Comparison of ENCODE assay signal across 12 cellular contexts in the genomic region with DNA sequence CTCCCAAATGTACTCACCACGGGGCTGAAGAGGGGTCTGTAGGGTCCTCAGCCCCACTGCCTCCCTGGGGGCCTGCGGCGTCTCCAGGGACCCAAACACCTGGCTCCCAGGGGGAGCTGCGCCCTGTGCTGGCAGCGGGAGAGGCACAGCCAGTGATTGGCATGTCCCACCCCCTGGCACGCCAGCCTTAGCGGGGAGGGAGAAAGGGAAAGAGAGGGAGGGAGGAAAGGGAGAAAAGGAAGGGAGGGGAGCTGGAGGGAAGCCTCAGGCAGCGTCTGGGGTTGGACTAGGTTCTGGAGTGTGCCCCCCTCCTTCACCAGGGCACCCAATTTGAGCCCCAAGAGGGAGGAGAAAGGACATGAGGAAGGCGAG. TPM values are rescaled to one million over a fixed set of nuclear protein-coding genes. Genes with fewer than 3 reads are reported as not detected.
DNase-seq lines count a peak whose midpoint lies in the region; ATAC-seq, FAIRE-seq and TF ChIP-seq lines count a peak whose summit lies in the region.
"Had no signal": no experiment of that assay in that cellular context is flagged by ENCODE, and none has a peak within 500 bp of the region (broad histone marks: within the 10 kb centered on the region; RNA-seq: fewer than 3 reads in every experiment).

A gene with protein sequence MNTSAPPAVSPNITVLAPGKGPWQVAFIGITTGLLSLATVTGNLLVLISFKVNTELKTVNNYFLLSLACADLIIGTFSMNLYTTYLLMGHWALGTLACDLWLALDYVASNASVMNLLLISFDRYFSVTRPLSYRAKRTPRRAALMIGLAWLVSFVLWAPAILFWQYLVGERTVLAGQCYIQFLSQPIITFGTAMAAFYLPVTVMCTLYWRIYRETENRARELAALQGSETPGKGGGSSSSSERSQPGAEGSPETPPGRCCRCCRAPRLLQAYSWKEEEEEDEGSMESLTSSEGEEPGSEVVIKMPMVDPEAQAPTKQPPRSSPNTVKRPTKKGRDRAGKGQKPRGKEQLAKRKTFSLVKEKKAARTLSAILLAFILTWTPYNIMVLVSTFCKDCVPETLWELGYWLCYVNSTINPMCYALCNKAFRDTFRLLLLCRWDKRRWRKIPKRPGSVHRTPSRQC (minus strand): TSS at position 163 of the 372 bp plus-strand sequence. CDS start 10,263 bp downstream, outside the sequence.

- H3K4me1 ChIP-seq in A549 (peaks cover 26% of the 10 kb centered on the region), mucosa of stomach (ENCODE audit: control insufficient read depth, insufficient read depth, low read length) (peaks cover 29% of the 10 kb centered on the region)

- H3K4me3 Mint-ChIP-seq in chondrocyte (ENCODE audit: unreplicated experiment) = peak within 1 kb of the TSS; percentile 62
- H3K4me3 Mint-ChIP-seq in activated CD4-positive, alpha-beta T cell treated with anti-CD3 and anti-CD28 coated beads for 36 hours = no peak within 1 kb of the TSS

- peak within 1 kb of the TSS in 1 of 2 experiments; percentile 18; a peak in 2 of 6 replicates for H3K27ac ChIP-seq in A549

- DNase-seq in A549 (ENCODE audit: low read depth in 1 of 2, low spot score in 1 of 2) = no peak
- DNase-seq in NCI-H1694 treated with DMSO at 0.1 percent for 48 hours (lab: John Stamatoyannopoulos, UW) = peak; percentile 63
- no peak for DNase-seq in chondrocyte (ENCODE audit: low spot score)
- DNase-seq in OCI-M1 (lab: John Stamatoyannopoulos, UW) = no peak
- no peak for DNase-seq in left lobe of liver (ENCODE audit: low spot score)
- DNase-seq in activated CD4-positive, alpha-beta T cell treated with anti-CD3 and anti-CD28 coated beads for 36 hours = no peak
- DNase-seq: activated naive CD4-positive, alpha-beta T cell treated with Interleukin-2 at 50 U/mL for 16 hours; AML-193 had no signal

- peak; percentile 15 to 22; a peak in 4 of 6 replicates for ATAC-seq in A549
- ATAC-seq in GM18519 (IDR thresholded peaks at IDR 0.05; ENCODE audit: low FRiP score, unreplicated experiment) = no peak
- ATAC-seq in left lobe of liver = no peak
- ATAC-seq in activated CD4-positive, alpha-beta T cell treated with anti-CD3 and anti-CD28 coated beads for 36 hours = no peak

- peaks cover 48% of the 10 kb centered on the region for H3K27me3 Mint-ChIP-seq in chondrocyte (ENCODE audit: low read depth)
- H3K27me3 Mint-ChIP-seq in activated CD4-positive, alpha-beta T cell treated with anti-CD3 and anti-CD28 coated beads for 36 hours = peaks cover 43% of the 10 kb centered on the region

- no peak within 1 kb of the TSS for H3K27ac Mint-ChIP-seq in chondrocyte (ENCODE audit: unreplicated experiment)
- H3K27ac Mint-ChIP-seq in activated CD4-positive, alpha-beta T cell treated with anti-CD3 and anti-CD28 coated beads for 36 hours = no peak within 1 kb of the TSS

- peaks cover 4% of the 10 kb centered on the region; the same call in 1 of the 3 replicates for H3K9me3 ChIP-seq in A549
- H3K9me3 ChIP-seq in mucosa of stomach (ENCODE audit: control insufficient read depth, low read length) = no peaks in the 10 kb centered on the region

- H3K4me3 ChIP-seq in A549 = peak within 1 kb of the TSS; percentile 16; the same call in 1 of the 3 replicates
- no peak within 1 kb of the TSS for H3K4me3 ChIP-seq in mucosa of stomach (ENCODE audit: low read length)

- H3K9me3 Mint-ChIP-seq in chondrocyte (ENCODE audit: low read depth) = no peaks in the 10 kb centered on the region
- no peaks in the 10 kb centered on the region for H3K9me3 Mint-ChIP-seq in activated CD4-positive, alpha-beta T cell treated with anti-CD3 and anti-CD28 coated beads for 36 hours (ENCODE audit: low read depth)

- FAIRE-seq in A549 (lab: Jason Lieb, UNC) = no peak
- FAIRE-seq: colon had no signal

- TF ChIP-seq CTCF in A549 (IDR thresholded peaks at IDR 0.05) = no peak
- no peak for TF ChIP-seq CTCF in chondrocyte (IDR thresholded peaks at IDR 0.05)

- TF ChIP-seq POLR2A in A549 (IDR thresholded peaks at IDR 0.05; ENCODE audit: low read length) = no peak

- TF ChIP-seq EP300 in A549 (IDR thresholded peaks at IDR 0.05) = no peak

- H3K27me3 ChIP-seq in mucosa of stomach (ENCODE audit: control insufficient read depth, insufficient read depth, low read length) = peaks cover 51% of the 10 kb centered on the region

- H3K4me2 ChIP-seq in A549 = peak within 1 kb of the TSS; percentile 78

- peaks cover 29% of the 10 kb centered on the region for H3K4me1 Mint-ChIP-seq in chondrocyte (ENCODE audit: low read depth)
- peaks cover 29% of the 10 kb centered on the region for H3K4me1 Mint-ChIP-seq in activated CD4-positive, alpha-beta T cell treated with anti-CD3 and anti-CD28 coated beads for 36 hours

- peak within 1 kb of the TSS; percentile 47 for H3K9ac ChIP-seq in mucosa of stomach (ENCODE audit: low read length)

- intact Hi-C loops in activated CD4-positive, alpha-beta T cell treated with anti-CD3 and anti-CD28 coated beads for 36 hours (cut with DNase I, micrococcal nuclease) = loop anchor here in 1 of 2 experiments (5.0 kb wide), 1 partner anchor 101 kb away; no protein-coding TSS in a partner anchor

- no peak for TF ChIP-seq RAD21 in A549 (conservative IDR thresholded peaks at IDR 0.05 in 1 of 2, IDR thresholded peaks at IDR 0.05 in 1 of 2)

- CTCF ChIA-PET in A549 (lab: Yijun Ruan, JAX) = interaction anchor here (1.2 to 12.3 kb wide), 4 partner anchors 14 to 557 kb away, joined by 3 to 174 read pairs (median 4); no protein-coding TSS in a partner anchor
- CTCF ChIA-PET in activated CD4-positive, alpha-beta T cell treated with anti-CD3 and anti-CD28 coated beads for 36 hours (lab: Charles Lee) = interaction anchor here (0.6 kb wide), 1 partner anchor 15 kb away, joined by 5 read pairs; no protein-coding TSS in a partner anchor

- 23% methylated on average over 8 of the region's 9 CpGs for WGBS in A549 (ENCODE audit: missing lambda C conversion rate)

- no peaks in the 10 kb centered on the region for H3K36me3 Mint-ChIP-seq in chondrocyte (ENCODE audit: low read depth)
- no peaks in the 10 kb centered on the region for H3K36me3 Mint-ChIP-seq in activated CD4-positive, alpha-beta T cell treated with anti-CD3 and anti-CD28 coated beads for 36 hours (ENCODE audit: low read depth)

- H3K36me3 ChIP-seq in mucosa of stomach (ENCODE audit: control insufficient read depth, insufficient read depth, low read length) = no peaks in the 10 kb centered on the region

- POLR2A ChIA-PET in A549 (lab: Yijun Ruan, JAX) = no interaction called here
- POLR2A ChIA-PET in activated CD4-positive, alpha-beta T cell treated with anti-CD3 and anti-CD28 coated beads for 36 hours (lab: Charles Lee) = no interaction called here

TF ChIP-seq in A549, 52 proteins besides CTCF, POLR2A, EP300 and RAD21:
- TF ChIP-seq SREBF2 (IDR thresholded peaks at IDR 0.05) = no peak

RNA-seq across cellular contexts. Expression of the gene that starts here (rescaled TPM):
- polyA plus RNA-seq in A549 (2011; rRNA removed) (not detected in 2 replicates), A549 (2017; fragmentation: RNase III; extraction: RNeasy Plus Mini Kit Qiagen cat#74134 plus additional on column Dnase treatment) (not detected in 3 replicates)
- polyA plus RNA-seq in A549 (2012; cell fraction: cytosol; rRNA removed) = not detected in 2 replicates
- polyA plus RNA-seq in A549 (2012; cell fraction: nucleus; rRNA removed) = not detected in 2 replicates
- polyA minus RNA-seq in A549 (2011; rRNA and poly(A)+ RNA removed) = not detected in 2 replicates
- total RNA-seq in chondrocyte (not detected in 3 replicates), left lobe of liver (not detected)
- total RNA-seq in activated CD4-positive, alpha-beta T cell treated with anti-CD3 and anti-CD28 coated beads for 36 hours = not detected
- total RNA-seq: OCI-LY7 had no signal

Comparison
In these comparisons a context has a peak if more than half of its experiments do, and no peak if none do; other contexts are left out.
1. Peak in ATAC-seq, H3K4me3 ChIP-seq and H3K4me2 ChIP-seq in A549; RNA of the gene not detected or under 1 TPM.